ENCODE assay signal across 13 cellular contexts in genomic region chr18:39862341-39862740, GRCh38.
"Had no signal": no experiment of that assay in that cellular context is flagged by ENCODE, and none has a peak within 500 bp of the region (broad histone marks: within the 10 kb centered on the region; RNA-seq: fewer than 3 reads in every experiment).

No MANE protein-coding gene starts in this region.

- H3K27me3 Mint-ChIP-seq: activated naive CD8-positive, alpha-beta T cell treated with anti-CD3 and anti-CD28 coated beads, Interleukin-2, amount 10 ng/mL, durations not matched to agents 7 days and 5 days; stimulated activated naive CD8-positive, alpha-beta T cell treated with anti-CD3 and anti-CD28 coated beads, Interleukin-15, amount 100 ng/mL, for 72 hours had no signal

- H3K4me1 Mint-ChIP-seq: activated naive CD8-positive, alpha-beta T cell treated with anti-CD3 and anti-CD28 coated beads, Interleukin-2, amount 10 ng/mL, durations not matched to agents 7 days and 5 days; nephron progenitor cell; stimulated activated naive CD8-positive, alpha-beta T cell treated with anti-CD3 and anti-CD28 coated beads, Interleukin-15, amount 100 ng/mL, for 72 hours had no signal

- DNase-seq: activated CD4-positive, alpha-beta T cell treated with anti-CD3 and anti-CD28 coated beads, Interleukin-2, amount 50 U/mL, for 1 hour; activated naive CD4-positive, alpha-beta T cell; activated naive CD8-positive, alpha-beta T cell treated with anti-CD3 and anti-CD28 coated beads, Interleukin-2, amount 10 ng/mL, durations not matched to agents 7 days and 5 days; activated T-cell treated with anti-CD3 and anti-CD28 coated beads for 4 hours; anterior cingulate cortex; left lung; mesendoderm; nephron progenitor cell; occipital lobe; stimulated activated naive CD8-positive, alpha-beta T cell treated with anti-CD3 and anti-CD28 coated beads, Interleukin-15, amount 100 ng/mL, for 72 hours; upper lobe of left lung had no signal

- H3K27me3 ChIP-seq: hepatocyte, left lung, upper lobe of left lung had no signal

- H3K9me3 ChIP-seq: left lung, upper lobe of left lung had no signal

- H2AFZ ChIP-seq: hepatocyte had no signal

- H3K36me3 ChIP-seq: left lung, upper lobe of left lung had no signal

- H3K27ac ChIP-seq: hepatocyte, left lung, upper lobe of left lung had no signal

- H3K4me3 Mint-ChIP-seq: activated naive CD8-positive, alpha-beta T cell treated with anti-CD3 and anti-CD28 coated beads, Interleukin-2, amount 10 ng/mL, durations not matched to agents 7 days and 5 days; nephron progenitor cell; stimulated activated naive CD8-positive, alpha-beta T cell treated with anti-CD3 and anti-CD28 coated beads, Interleukin-15, amount 100 ng/mL, for 72 hours had no signal

- H3K4me3 ChIP-seq: hepatocyte, left lung, smooth muscle cell, upper lobe of left lung had no signal

- H3K4me1 ChIP-seq: left lung, upper lobe of left lung had no signal

- H3K27ac Mint-ChIP-seq: activated naive CD8-positive, alpha-beta T cell treated with anti-CD3 and anti-CD28 coated beads, Interleukin-2, amount 10 ng/mL, durations not matched to agents 7 days and 5 days; nephron progenitor cell; stimulated activated naive CD8-positive, alpha-beta T cell treated with anti-CD3 and anti-CD28 coated beads, Interleukin-15, amount 100 ng/mL, for 72 hours had no signal

- H3K79me2 ChIP-seq: hepatocyte had no signal

- H3K36me3 Mint-ChIP-seq: activated naive CD8-positive, alpha-beta T cell treated with anti-CD3 and anti-CD28 coated beads, Interleukin-2, amount 10 ng/mL, durations not matched to agents 7 days and 5 days had no signal

- H3K4me2 ChIP-seq: hepatocyte, smooth muscle cell had no signal
